ENCODE assay signal across 22 cellular contexts in genomic region chr18:75592527-75592926, GRCh38.
"Had no signal": no experiment of that assay in that cellular context is flagged by ENCODE, and none has a peak within 500 bp of the region (broad histone marks: within the 10 kb centered on the region; RNA-seq: fewer than 3 reads in every experiment).

No MANE protein-coding gene starts in this region.

- DNase-seq: activated B cell treated with CpG ODN at 0.5 μM for 24 hours; activated CD4-positive, alpha-beta T cell treated with anti-CD3 and anti-CD28 coated beads for 48 hours; activated CD8-positive, alpha-beta memory T cell treated with anti-CD3 and anti-CD28 coated beads, Interleukin-2, amount 50 U/mL, for 4 hours; activated CD8-positive, alpha-beta T cell treated with anti-CD3 and anti-CD28 coated beads, Interleukin-2, amount 10 ng/mL, durations not matched to agents 7 days and 5 days; activated effector memory CD4-positive, alpha-beta T cell treated with anti-CD3 and anti-CD28 coated beads, Interleukin-2, amount 50 U/mL, for 16 hours; activated T-cell treated with anti-CD3 and anti-CD28 coated beads, Interleukin-2, amount 50 U/mL, for 48 hours; amniotic stem cell; body of pancreas; central memory CD4-positive, alpha-beta T cell; cortex of kidney; effector CD4-positive, alpha-beta T cell; esophagus squamous epithelium; foreskin melanocyte; kidney glomerular epithelial cell; nucleus accumbens; stimulated activated CD4-positive, alpha-beta T cell treated with anti-CD3 and anti-CD28 coated beads, Interleukin-15, amount 100 ng/mL, for 24 hours; stimulated activated CD4-positive, alpha-beta T cell treated with anti-CD3 and anti-CD28 coated beads, Interleukin-4, amount 100 ng/mL, for 1 hour; stimulated activated naive B cell treated with anti-CD40 and anti-IgM and Interleukin-4, amounts not matched to agents 10 μg/mL and 1 μg/mL and 100 μg/mL, for 72 hours; thyroid gland had no signal

- H3K4me3 Mint-ChIP-seq: activated B cell treated with CpG ODN at 0.5 μM for 24 hours; activated CD8-positive, alpha-beta T cell treated with anti-CD3 and anti-CD28 coated beads, Interleukin-2, amount 10 ng/mL, durations not matched to agents 7 days and 5 days; nephron; stimulated activated naive B cell treated with anti-CD40 and anti-IgM and Interleukin-4, amounts not matched to agents 10 μg/mL and 1 μg/mL and 100 μg/mL, for 72 hours had no signal

- H3K4me1 ChIP-seq: body of pancreas, esophagus squamous epithelium, thyroid gland had no signal

- H3K4me1 Mint-ChIP-seq: activated B cell treated with CpG ODN at 0.5 μM for 24 hours; nephron; stimulated activated naive B cell treated with anti-CD40 and anti-IgM and Interleukin-4, amounts not matched to agents 10 μg/mL and 1 μg/mL and 100 μg/mL, for 72 hours had no signal

- H3K27ac Mint-ChIP-seq: activated B cell treated with CpG ODN at 0.5 μM for 24 hours; activated CD8-positive, alpha-beta T cell treated with anti-CD3 and anti-CD28 coated beads, Interleukin-2, amount 10 ng/mL, durations not matched to agents 7 days and 5 days; activated naive CD4-positive, alpha-beta T cell treated with anti-CD3 and anti-CD28 coated beads, Interleukin-2, amount 50 U/mL, for 72 hours; nephron; stimulated activated naive B cell treated with anti-CD40 and anti-IgM and Interleukin-4, amounts not matched to agents 10 μg/mL and 1 μg/mL and 100 μg/mL, for 72 hours had no signal

- ATAC-seq: activated CD8-positive, alpha-beta T cell treated with anti-CD3 and anti-CD28 coated beads, Interleukin-2, amount 10 ng/mL, durations not matched to agents 7 days and 5 days; activated naive CD4-positive, alpha-beta T cell treated with anti-CD3 and anti-CD28 coated beads, Interleukin-2, amount 50 U/mL, for 72 hours; body of pancreas; stimulated activated naive B cell treated with anti-CD40 and anti-IgM and Interleukin-4, amounts not matched to agents 10 μg/mL and 1 μg/mL and 100 μg/mL, for 72 hours had no signal

- H3K4me3 ChIP-seq: body of pancreas, esophagus squamous epithelium, skin epidermis, thyroid gland had no signal

- H3K27me3 Mint-ChIP-seq: activated B cell treated with CpG ODN at 0.5 μM for 24 hours; stimulated activated naive B cell treated with anti-CD40 and anti-IgM and Interleukin-4, amounts not matched to agents 10 μg/mL and 1 μg/mL and 100 μg/mL, for 72 hours had no signal

- H3K27ac ChIP-seq: body of pancreas, esophagus squamous epithelium, skin epidermis, thyroid gland had no signal

- H3K36me3 ChIP-seq: esophagus squamous epithelium, thyroid gland had no signal

- H3K36me3 Mint-ChIP-seq: stimulated activated naive B cell treated with anti-CD40 and anti-IgM and Interleukin-4, amounts not matched to agents 10 μg/mL and 1 μg/mL and 100 μg/mL, for 72 hours had no signal

- H3K9me3 ChIP-seq: thyroid gland had no signal

- H3K27me3 ChIP-seq: body of pancreas, esophagus squamous epithelium, thyroid gland had no signal
